ENCODE assay signal across 1 cellular context in genomic region chr10:123970927-123971286, GRCh38.
TF ChIP-seq lines count a peak whose summit lies in the region.

No MANE protein-coding gene starts in this region.

TF ChIP-seq in HEK293, 187 proteins besides CTCF, POLR2A, EP300 and RAD21 (continued from another document):
- TF ChIP-seq ZNF639 (tag by site-specific recombination; IDR thresholded peaks at IDR 0.05) (no peak), ATF2 (tag by site-specific recombination; IDR thresholded peaks at IDR 0.05; ENCODE audit: low read depth) (no peak), ZNF394 (tag by site-specific recombination; IDR thresholded peaks at IDR 0.05; ENCODE audit: borderline replicate concordance) (no peak), ZBTB17 (tag by site-specific recombination; IDR thresholded peaks at IDR 0.05) (no peak), ZNF211 (tag by site-specific recombination; IDR thresholded peaks at IDR 0.05; ENCODE audit: low read depth) (no peak), PRDM4 (tag by site-specific recombination; IDR thresholded peaks at IDR 0.05) (no peak), ZNF140 (tag by site-specific recombination; IDR thresholded peaks at IDR 0.05) (no peak), ZNF629 (tag by site-specific recombination; IDR thresholded peaks at IDR 0.05) (no peak), ZNF560 (tag by site-specific recombination; IDR thresholded peaks at IDR 0.05; ENCODE audit: borderline replicate concordance) (no peak), ZBTB20 (tag by site-specific recombination; IDR thresholded peaks at IDR 0.05) (no peak), ZNF571 (tag by site-specific recombination; IDR thresholded peaks at IDR 0.05) (no peak; the same call in 1 of the 2 replicates), SP7 (tag by site-specific recombination; IDR thresholded peaks at IDR 0.05) (no peak), ZNF138 (tag by site-specific recombination; IDR thresholded peaks at IDR 0.05; ENCODE audit: borderline replicate concordance) (no peak), ZFHX2 (tag by site-specific recombination; conservative IDR thresholded peaks at IDR 0.05) (peak; percentile 93)
TF ChIP-seq in HEK293: peak in this region for 4.
